ENCODE assay signal across 1 cellular context in the genomic region with DNA sequence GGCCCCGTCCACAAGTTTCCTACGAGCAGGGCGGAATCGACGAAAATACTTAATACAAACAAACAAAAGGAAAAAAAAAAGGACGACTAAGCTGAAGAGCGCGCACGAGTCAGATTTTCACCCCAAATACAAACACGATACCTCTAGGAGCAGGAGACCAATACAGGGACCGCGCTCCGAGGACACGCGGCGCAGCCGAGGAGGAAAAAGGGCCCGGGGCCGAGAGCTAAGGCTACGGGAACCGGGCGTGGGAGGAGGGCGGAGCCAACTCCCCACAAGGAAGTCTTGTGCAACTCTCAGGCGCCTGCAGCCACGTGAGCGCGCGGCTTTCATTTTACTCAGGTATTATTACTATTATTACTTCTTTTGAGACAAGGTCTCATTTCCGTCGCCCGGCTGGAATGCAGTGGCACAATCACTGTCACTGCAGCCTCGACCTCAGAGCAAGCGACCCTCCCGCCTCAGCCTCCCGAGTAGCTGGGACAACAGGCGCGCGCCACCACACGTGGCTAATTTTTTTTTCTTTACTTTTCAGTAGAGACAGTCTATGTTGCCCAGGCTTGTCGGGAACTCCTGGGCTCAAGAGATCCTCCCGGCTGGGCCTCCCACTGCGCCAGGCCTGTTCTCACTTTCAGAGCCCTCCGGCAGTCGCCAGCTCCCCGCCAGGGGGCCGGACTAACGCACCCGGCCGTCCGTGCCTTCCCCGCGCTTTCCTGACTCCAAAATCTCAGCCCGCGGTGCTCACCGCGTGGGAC.
TF ChIP-seq lines count a peak whose summit lies in the region.

No MANE protein-coding gene starts in this region.

TF ChIP-seq in K562, 482 proteins besides CTCF, POLR2A, EP300 and RAD21 (continued from another document and continues in another):
- TF ChIP-seq ZSCAN29 (IDR thresholded peaks at IDR 0.05) (0 out of 2 replicates have a peak, but pooled peaks have one; percentile 23), ZC3H4 (CRISPR knock-in tag; IDR thresholded peaks at IDR 0.05; ENCODE audit: borderline replicate concordance) (0 out of 2 replicates have a peak, but pooled peaks have one; percentile 64), NCOR1 (IDR thresholded peaks at IDR 0.05) (no peak), ELF2 (CRISPR knock-in tag; IDR thresholded peaks at IDR 0.05) (peak; percentile 65; the same call in 1 of the 2 replicates), ZFP36 (IDR thresholded peaks at IDR 0.05; ENCODE audit: low read depth, low read length, partially characterized antibody) (peak; percentile 19), XRCC3 (IDR thresholded peaks at IDR 0.05) (no peak), RBM39 (optimal IDR thresholded peaks at IDR 0.05; ENCODE audit: low read depth, low read length) (no peak), CBX3 (IDR thresholded peaks at IDR 0.05; ENCODE audit: borderline replicate concordance in 1 of 2, low read length in 2 of 2) (peak in 1 of 2 experiments; percentile 84; a peak in 2 of 3 replicates), HOXB6 (CRISPR knock-in tag; IDR thresholded peaks at IDR 0.05; ENCODE audit: borderline replicate concordance) (no peak), RERE (CRISPR knock-in tag; IDR thresholded peaks at IDR 0.05; ENCODE audit: borderline replicate concordance) (no peak), CBFB (CRISPR knock-in tag; IDR thresholded peaks at IDR 0.05) (no peak), ZNF778 (CRISPR knock-in tag; IDR thresholded peaks at IDR 0.05) (no peak), HEY1 (CRISPR knock-in tag; IDR thresholded peaks at IDR 0.05; ENCODE audit: borderline replicate concordance) (no peak), SMAD1 (IDR thresholded peaks at IDR 0.05; ENCODE audit: low read depth, low read length, partially characterized antibody) (peak; percentile 89), MEIS2 (IDR thresholded peaks at IDR 0.05; ENCODE audit: partially characterized antibody) (no peak), PREB (CRISPR knock-in tag; IDR thresholded peaks at IDR 0.05) (no peak), RBM15 (IDR thresholded peaks at IDR 0.05; ENCODE audit: insufficient read depth, low read length) (no peak), POLR2AphosphoS5 (IDR thresholded peaks at IDR 0.05; ENCODE audit: control insufficient read depth, insufficient read depth, low read depth, low read length) (peak; percentile 98), RBM22 (IDR thresholded peaks at IDR 0.05; ENCODE audit: low read depth, low read length, poor library complexity, severe bottlenecking) (peak; percentile 83), KAT7 (CRISPR knock-in tag; IDR thresholded peaks at IDR 0.05; ENCODE audit: borderline replicate concordance) (peak; percentile 50; the same call in 1 of the 2 replicates), MEF2A (IDR thresholded peaks at IDR 0.05; ENCODE audit: control insufficient read depth, low read depth, low read length) (no peak), TRIM24 (IDR thresholded peaks at IDR 0.05) (peak in 1 of 2 experiments; percentile 83; a peak in 3 of 4 replicates), C11orf30 (IDR thresholded peaks at IDR 0.05; ENCODE audit: low read depth) (no peak), MTA2 (IDR thresholded peaks at IDR 0.05; ENCODE audit: low read depth) (peak; percentile 31; the same call in 1 of the 2 replicates), PHF21A (IDR thresholded peaks at IDR 0.05; ENCODE audit: borderline replicate concordance, low read depth) (0 out of 2 replicates have a peak, but pooled peaks have one; percentile 97), TRIM25 (IDR thresholded peaks at IDR 0.05; ENCODE audit: borderline replicate concordance) (0 out of 2 replicates have a peak, but pooled peaks have one; percentile 72), ZNF41 (CRISPR knock-in tag; conservative IDR thresholded peaks at IDR 0.05) (no peak), E2F4 (CRISPR knock-in tag; IDR thresholded peaks at IDR 0.05; ENCODE audit: low read depth) (peak; percentile 78), ZMIZ1 (IDR thresholded peaks at IDR 0.05; ENCODE audit: low read depth in 2 of 2, low read length in 2 of 2) (peak in 1 of 2 experiments; percentile 67; a peak in 1 of 4 replicates), PRDM10 (IDR thresholded peaks at IDR 0.05; ENCODE audit: partially characterized antibody) (no peak), CBFA2T2 (conservative IDR thresholded peaks at IDR 0.05) (peak; percentile 24; the same call in 1 of the 2 replicates), CREB5 (CRISPR knock-in tag; IDR thresholded peaks at IDR 0.05) (no peak), NFE2L1 (tag; IDR thresholded peaks at IDR 0.05; ENCODE audit: borderline replicate concordance, low read depth) (no peak), TSC22D4 (tag; IDR thresholded peaks at IDR 0.05) (no peak), ZNF143 (CRISPR knock-in tag; IDR thresholded peaks at IDR 0.05) (0 out of 2 replicates have a peak, but pooled peaks have one; percentile 45), CXXC5 (CRISPR knock-in tag; IDR thresholded peaks at IDR 0.05) (peak; percentile 85)
- TF ChIP-seq, protein P1, sequence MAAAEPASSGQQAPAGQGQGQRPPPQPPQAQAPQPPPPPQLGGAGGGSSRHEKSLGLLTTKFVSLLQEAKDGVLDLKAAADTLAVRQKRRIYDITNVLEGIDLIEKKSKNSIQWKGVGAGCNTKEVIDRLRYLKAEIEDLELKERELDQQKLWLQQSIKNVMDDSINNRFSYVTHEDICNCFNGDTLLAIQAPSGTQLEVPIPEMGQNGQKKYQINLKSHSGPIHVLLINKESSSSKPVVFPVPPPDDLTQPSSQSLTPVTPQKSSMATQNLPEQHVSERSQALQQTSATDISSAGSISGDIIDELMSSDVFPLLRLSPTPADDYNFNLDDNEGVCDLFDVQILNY (CRISPR knock-in tag; IDR thresholded peaks at IDR 0.05): peak; percentile 71
